Comparison of ENCODE assay signal across 12 cellular contexts in the genomic region with DNA sequence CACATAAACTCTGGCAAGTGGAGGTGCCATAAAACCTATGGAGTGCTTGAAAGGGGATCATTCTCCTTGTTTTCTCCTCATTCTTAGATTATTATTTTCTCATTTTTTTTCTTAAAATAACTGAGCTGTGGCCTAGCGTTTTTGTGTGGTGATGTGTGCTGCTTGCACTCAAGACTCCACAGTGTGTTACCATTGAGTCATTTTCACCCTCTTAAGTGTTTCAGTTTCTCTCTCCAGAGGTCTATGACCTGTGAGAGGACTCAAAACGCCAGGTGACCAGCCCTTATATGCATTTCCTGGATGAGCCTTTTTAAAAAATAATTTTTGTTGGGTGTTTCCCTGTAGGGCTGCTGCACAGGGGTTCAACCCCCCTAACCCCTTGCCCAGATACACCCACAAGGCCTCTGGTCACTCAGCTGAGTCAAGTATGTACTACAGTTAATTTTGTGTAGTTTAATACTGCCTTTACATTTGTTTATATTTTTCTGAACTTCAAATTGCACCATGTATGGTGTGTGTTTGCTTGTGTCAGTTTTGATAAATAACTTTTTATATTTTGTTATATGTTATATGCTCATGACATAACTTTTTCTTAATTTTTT. TPM values are rescaled to one million over a fixed set of nuclear protein-coding genes. Genes with fewer than 3 reads are reported as not detected.
DNase-seq lines count a peak whose midpoint lies in the region; ATAC-seq and TF ChIP-seq lines count a peak whose summit lies in the region.
"Had no signal": no experiment of that assay in that cellular context is flagged by ENCODE, and none has a peak within 500 bp of the region (broad histone marks: within the 10 kb centered on the region; RNA-seq: fewer than 3 reads in every experiment).

No MANE protein-coding gene starts in this region.

- peak; percentile 98 for ATAC-seq in GM18519 (IDR thresholded peaks at IDR 0.05; ENCODE audit: low FRiP score, unreplicated experiment)
- peak; percentile 99 for ATAC-seq in GM21515 (IDR thresholded peaks at IDR 0.05; ENCODE audit: unreplicated experiment)
- peak; percentile 100 for ATAC-seq in HG03354 (IDR thresholded peaks at IDR 0.05; ENCODE audit: poor library complexity, severe bottlenecking, unreplicated experiment)
- ATAC-seq in aorta (ENCODE audit: low FRiP score): no peak

- H3K4me3 Mint-ChIP-seq in HFFc6: no peak overlapping the region

- no peaks in the 10 kb centered on the region for H3K9me3 ChIP-seq in aorta (ENCODE audit: control insufficient read depth, low read length)

- 51 to 52% methylated on average over 2 of the region's 2 CpGs for WGBS in aorta, 2 donors

- peaks cover 7% of the 10 kb centered on the region for H3K9me3 Mint-ChIP-seq in HFFc6

- H3K27me3 ChIP-seq in aorta (ENCODE audit: control insufficient read depth in 1 of 2, insufficient read depth in 2 of 2, low read length in 1 of 2): no peaks in the 10 kb centered on the region

- no peak overlapping the region for H3K27ac Mint-ChIP-seq in HFFc6

- H3K4me1 Mint-ChIP-seq in HFFc6 (ENCODE audit: low read depth): no peaks in the 10 kb centered on the region

- intact Hi-C loops in aorta (cut with DNase I): loop anchor here in 1 of 2 donors (5.0 kb wide), 1 partner anchor 182 kb away; the partner anchor contains the start of gene CD200

- H3K4me1 ChIP-seq in aorta (ENCODE audit: control insufficient read depth in 1 of 2, insufficient read depth in 2 of 2, low read length in 2 of 2): no peaks in the 10 kb centered on the region

- DNase-seq in epithelial cell of proximal tubule (ENCODE audit: low read depth): peak; percentile 33
- no peak for DNase-seq in HFFc6
- DNase-seq in SKM-1 (lab: John Stamatoyannopoulos, UW; ENCODE audit: unreplicated experiment): no peak
- no peak for DNase-seq in KG1 (lab: John Stamatoyannopoulos, UW)
- no peak for DNase-seq in aorta
- DNase-seq: NCI-H1092; stimulated activated CD4-positive, alpha-beta T cell treated with anti-CD3 and anti-CD28 coated beads, Interleukin-2, amount 100 ng/mL, for 24 hours had no signal

- H3K36me3 ChIP-seq in aorta (ENCODE audit: control insufficient read depth in 1 of 2, insufficient read depth in 2 of 2, low read length in 1 of 2): no peaks in the 10 kb centered on the region

- H3K27ac ChIP-seq in aorta (ENCODE audit: low read depth in 1 of 2, low read length in 2 of 2): no peak overlapping the region

- no peaks in the 10 kb centered on the region for H3K27me3 Mint-ChIP-seq in HFFc6 (ENCODE audit: insufficient read depth)

- no peak overlapping the region for H3K4me3 ChIP-seq in epithelial cell of proximal tubule (ENCODE audit: low read depth, low read length)
- H3K4me3 ChIP-seq in aorta (ENCODE audit: low read length in 2 of 2): no peak overlapping the region

- H3K36me3 Mint-ChIP-seq in HFFc6 (ENCODE audit: low read depth): peaks cover 5% of the 10 kb centered on the region; the same call in 1 of the 2 replicates

- TF ChIP-seq CTCF in epithelial cell of proximal tubule (conservative IDR thresholded peaks at IDR 0.05; ENCODE audit: low read depth, low read length) (no peak), HFFc6 (IDR thresholded peaks at IDR 0.05) (no peak)

RNA-seq across cellular contexts. Expression of gene BTLA, which starts 15.4 kb away (rescaled TPM):
- total RNA-seq in epithelial cell of proximal tubule (not detected in 2 replicates), aorta (under 1 TPM; 0.68 to 0.99 TPM)
- not detected for total RNA-seq in HFFc6 (2021; fragmentation: NEBNext Ultra II Directional; extraction: Animal tissue kit (Norgen Biotek cat#: 25700))
- polyA plus RNA-seq in aorta: 1 to 10 TPM in 1 of 2 donors, under 1 TPM in 1; 0.13 to 3.8 TPM
- total RNA-seq: dermis microvascular lymphatic vessel endothelial cell, lung microvascular endothelial cell had no signal

RNA-seq across cellular contexts. Expression of gene ATG3, which starts 47.1 kb away (rescaled TPM):
- total RNA-seq in epithelial cell of proximal tubule (53.2 and 58.5 TPM in 2 replicates), aorta (10 to 100 TPM; 47.7 to 53.0 TPM)
- 10 to 100 TPM; 61.8 to 75.9 (median 71.5) TPM for total RNA-seq in HFFc6 (2021; fragmentation: NEBNext Ultra II Directional; extraction: Animal tissue kit (Norgen Biotek cat#: 25700))
- polyA plus RNA-seq in aorta: 10 to 100 TPM; 44.9 to 82.8 TPM

RNA-seq across cellular contexts. Expression of gene SLC35A5, which starts 47.2 kb away (rescaled TPM):
- total RNA-seq in epithelial cell of proximal tubule (14.1 and 20.9 TPM in 2 replicates), aorta (10 to 100 TPM; 25.2 to 30.5 TPM)
- 10 to 100 TPM; 29.2 to 37.3 (median 35.0) TPM for total RNA-seq in HFFc6 (2021; fragmentation: NEBNext Ultra II Directional; extraction: Animal tissue kit (Norgen Biotek cat#: 25700))
- polyA plus RNA-seq in aorta: 10 to 100 TPM; 10.0 to 25.7 TPM
